Comparison of ENCODE assay signal across 8 cellular contexts in the genomic region with DNA sequence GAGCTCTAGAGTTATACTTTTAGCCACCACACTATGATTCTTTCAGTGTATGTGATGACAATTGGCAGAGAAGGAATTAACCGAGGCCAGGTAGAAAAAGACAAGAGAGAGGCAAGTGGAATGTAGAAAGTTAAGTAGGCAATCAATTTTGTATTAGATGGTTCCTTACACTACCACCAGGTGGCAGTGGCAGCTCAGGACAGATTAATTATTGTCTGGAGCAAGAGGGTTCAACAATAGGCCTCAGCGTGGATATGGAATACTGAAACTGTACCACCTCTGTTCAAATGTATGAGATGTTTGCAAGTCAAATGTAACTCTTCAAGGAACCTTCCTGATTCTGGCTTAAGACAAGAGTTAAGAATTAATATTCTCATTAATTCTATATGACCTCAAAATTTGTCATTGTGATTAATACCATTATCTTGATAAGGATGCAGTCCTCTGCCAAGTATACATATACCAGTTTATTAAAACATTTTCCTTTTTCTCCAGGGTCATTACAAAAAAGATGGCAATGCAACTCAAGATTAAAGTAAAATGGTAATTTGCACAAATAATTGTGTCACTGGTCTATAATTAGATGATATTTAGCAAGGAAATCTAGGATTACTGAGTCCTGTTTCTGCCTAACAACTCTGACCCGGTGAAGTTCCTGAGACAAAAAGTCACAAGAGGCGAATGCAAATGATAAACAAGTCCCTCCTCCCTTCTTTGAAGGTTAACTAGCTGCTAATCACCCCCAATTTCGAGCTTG.
DNase-seq lines count a peak whose midpoint lies in the region; ATAC-seq and TF ChIP-seq lines count a peak whose summit lies in the region.

No MANE protein-coding gene starts in this region.

- no peaks in the 10 kb centered on the region for H3K4me1 Mint-ChIP-seq in activated CD4-positive, alpha-beta T cell treated with anti-CD3 and anti-CD28 coated beads, Interleukin-2, amount 10 ng/mL, durations not matched to agents 24 days and 14 days
- peaks cover 1% of the 10 kb centered on the region for H3K4me1 Mint-ChIP-seq in osteocyte (ENCODE audit: unreplicated experiment)

- peak; percentile 70 for DNase-seq in activated CD4-positive, alpha-beta T cell treated with anti-CD3 and anti-CD28 coated beads, Interleukin-2, amount 10 ng/mL, durations not matched to agents 24 days and 14 days
- no peak for DNase-seq in activated CD4-positive, alpha-beta T cell treated with anti-CD3 and anti-CD28 coated beads for 4 hours
- DNase-seq in HUDEP-2 (lab: John Stamatoyannopoulos, UW; ENCODE audit: unreplicated experiment in 76 of 76): peak in 42 of 76 experiments; percentile 0 to 55 (median 14)
- peak; percentile 25 for DNase-seq in SK-N-SH
- DNase-seq in fibroblast of mammary gland (ENCODE audit: low read depth): peak; percentile 37
- DNase-seq in osteocyte (ENCODE audit: extremely low spot score, unreplicated experiment): no peak
- no peak for DNase-seq in omental fat pad (ENCODE audit: low spot score)

- peak overlapping the region; percentile 17; the same call in 1 of the 2 replicates for H2AFZ ChIP-seq in SK-N-SH (ENCODE audit: low read depth)

- H3K36me3 Mint-ChIP-seq in activated CD4-positive, alpha-beta T cell treated with anti-CD3 and anti-CD28 coated beads, Interleukin-2, amount 10 ng/mL, durations not matched to agents 24 days and 14 days (ENCODE audit: low read depth): no peaks in the 10 kb centered on the region
- no peaks in the 10 kb centered on the region for H3K36me3 Mint-ChIP-seq in osteocyte (ENCODE audit: unreplicated experiment)

- POLR2A ChIA-PET in SK-N-SH (lab: Yijun Ruan, JAX): no interaction called here

- H3K4me1 ChIP-seq in SK-N-SH (ENCODE audit: control insufficient read depth in 1 of 2, insufficient read depth in 2 of 2, low read depth in 1 of 2, low read length in 1 of 2): peaks cover 0 to 2% of the 10 kb centered on the region in 2 experiments; a peak in 2 of 4 replicates

- H3K36me3 ChIP-seq in SK-N-SH (replicated peaks in 1 of 2; ENCODE audit: control insufficient read depth in 1 of 2, insufficient read depth in 2 of 2, low read length in 1 of 2): no peaks in the 10 kb centered on the region

- H3K27ac ChIP-seq in SK-N-SH (ENCODE audit: low read depth in 2 of 2, low read length in 1 of 2): peak overlapping the region in 1 of 2 experiments; percentile 60; a peak in 2 of 4 replicates

- H3K9me2 ChIP-seq in SK-N-SH: no peaks in the 10 kb centered on the region

- CTCF ChIA-PET in SK-N-SH (lab: Yijun Ruan, JAX): interaction anchor here (0.5 to 4.4 kb wide), 32 partner anchors 9 to 392 kb away, joined by 3 to 60 read pairs (median 4); partner anchors contain the start of gene DKK1

- intact Hi-C loops in activated CD4-positive, alpha-beta T cell treated with anti-CD3 and anti-CD28 coated beads, Interleukin-2, amount 10 ng/mL, durations not matched to agents 24 days and 14 days (cut with micrococcal nuclease): loop anchor here (1.0 kb wide), 2 partner anchors 84 to 135 kb away; no protein-coding TSS in a partner anchor

- H3K9ac ChIP-seq in SK-N-SH: no peak overlapping the region

- no peak overlapping the region for H3K27ac Mint-ChIP-seq in activated CD4-positive, alpha-beta T cell treated with anti-CD3 and anti-CD28 coated beads, Interleukin-2, amount 10 ng/mL, durations not matched to agents 24 days and 14 days
- no peak overlapping the region for H3K27ac Mint-ChIP-seq in osteocyte (ENCODE audit: unreplicated experiment)

- H3K9me3 ChIP-seq in SK-N-SH: no peaks in the 10 kb centered on the region

- WGBS in SK-N-SH (ENCODE audit: low lambda C conversion rate): 45% methylated on average over 5 of the region's 5 CpGs

- H3K79me2 ChIP-seq in SK-N-SH (ENCODE audit: insufficient read depth): no peaks in the 10 kb centered on the region

- peak; percentile 93 for TF ChIP-seq RAD21 in SK-N-SH (IDR thresholded peaks at IDR 0.05; ENCODE audit: low read length)

- H3K27me3 ChIP-seq in SK-N-SH (ENCODE audit: insufficient read depth): no peaks in the 10 kb centered on the region

- H3K9me3 Mint-ChIP-seq in activated CD4-positive, alpha-beta T cell treated with anti-CD3 and anti-CD28 coated beads, Interleukin-2, amount 10 ng/mL, durations not matched to agents 24 days and 14 days: no peaks in the 10 kb centered on the region
- no peaks in the 10 kb centered on the region for H3K9me3 Mint-ChIP-seq in osteocyte (ENCODE audit: unreplicated experiment)

- no peaks in the 10 kb centered on the region for H4K20me1 ChIP-seq in SK-N-SH (ENCODE audit: insufficient read depth)

- ATAC-seq in GM21528 (IDR thresholded peaks at IDR 0.05; ENCODE audit: low FRiP score, unreplicated experiment) (peak; percentile 83), omental fat pad (ENCODE audit: low FRiP score) (no peak)

- peaks cover 7% of the 10 kb centered on the region for H3F3A ChIP-seq in SK-N-SH (replicated peaks; ENCODE audit: insufficient read depth)

- no peak for TF ChIP-seq EP300 in SK-N-SH (IDR thresholded peaks at IDR 0.05; ENCODE audit: borderline replicate concordance in 1 of 2, low read depth in 1 of 2, low read length in 1 of 2)

- H3K4me3 ChIP-seq in SK-N-SH (ENCODE audit: low read depth in 2 of 2, low read length in 1 of 2): no peak overlapping the region; a peak in 1 of 4 replicates
- H3K4me3 ChIP-seq in fibroblast of mammary gland (ENCODE audit: control insufficient read depth, low read depth, low read length): no peak overlapping the region

- H3K27me3 Mint-ChIP-seq in activated CD4-positive, alpha-beta T cell treated with anti-CD3 and anti-CD28 coated beads, Interleukin-2, amount 10 ng/mL, durations not matched to agents 24 days and 14 days: no peaks in the 10 kb centered on the region
- H3K27me3 Mint-ChIP-seq in osteocyte (ENCODE audit: unreplicated experiment): peaks cover 7% of the 10 kb centered on the region

- no peak overlapping the region for H3K4me2 ChIP-seq in SK-N-SH

- TF ChIP-seq CTCF in SK-N-SH (IDR thresholded peaks at IDR 0.05): peak; percentile 90
- peak; percentile 75 for TF ChIP-seq CTCF in fibroblast of mammary gland (conservative IDR thresholded peaks at IDR 0.05; ENCODE audit: control insufficient read depth, insufficient read depth, low read depth, low read length)
- peak; percentile 91 for TF ChIP-seq CTCF in osteocyte (IDR thresholded peaks at IDR 0.05)
- TF ChIP-seq CTCF in omental fat pad (IDR thresholded peaks at IDR 0.05): no peak

- no peak overlapping the region for H3K4me3 Mint-ChIP-seq in activated CD4-positive, alpha-beta T cell treated with anti-CD3 and anti-CD28 coated beads, Interleukin-2, amount 10 ng/mL, durations not matched to agents 24 days and 14 days
- no peak overlapping the region for H3K4me3 Mint-ChIP-seq in osteocyte (ENCODE audit: unreplicated experiment)

TF ChIP-seq in SK-N-SH, 30 proteins besides CTCF, POLR2A, EP300 and RAD21:
- TF ChIP-seq SMC3 (IDR thresholded peaks at IDR 0.05; ENCODE audit: low read depth, low read length) (peak; percentile 95), TAF1 (IDR thresholded peaks at IDR 0.05; ENCODE audit: borderline replicate concordance, low read depth, low read length) (no peak)

Comparison
In these comparisons a context has a peak if more than half of its experiments do, and no peak if none do; other contexts are left out.
1. DNase-seq: peak in activated CD4-positive, alpha-beta T cell treated with anti-CD3 and anti-CD28 coated beads, Interleukin-2, amount 10 ng/mL, durations not matched to agents 24 days and 14 days (single experiment), HUDEP-2 (42 of 76), SK-N-SH (single experiment) and fibroblast of mammary gland (single experiment); none in activated CD4-positive, alpha-beta T cell treated with anti-CD3 and anti-CD28 coated beads for 4 hours (0 of 2), osteocyte (single experiment) and omental fat pad (single experiment).
2. CTCF ChIP-seq: peak in SK-N-SH (single experiment), fibroblast of mammary gland (single experiment) and osteocyte (single experiment); none in omental fat pad (0 of 3).